Comparison of ENCODE assay signal across 8 cellular contexts in genomic region chr11:67301951-67302516, GRCh38. TPM values are rescaled to one million over a fixed set of nuclear protein-coding genes. Genes with fewer than 3 reads are reported as not detected.
DNase-seq lines count a peak whose midpoint lies in the region; ATAC-seq and TF ChIP-seq lines count a peak whose summit lies in the region.

No MANE protein-coding gene starts in this region.

- H3K4me2 ChIP-seq in mammary epithelial cell (ENCODE audit: insufficient read depth, low read depth, low read length) = no peak overlapping the region

- TF ChIP-seq EP300 in tibial nerve (IDR thresholded peaks at IDR 0.05) = no peak

- dilution Hi-C loops in mammary epithelial cell (cut with HindIII; ENCODE audit: low sequenced_read_pairs) = no loop called here

- H3K27me3 ChIP-seq in mammary epithelial cell (ENCODE audit: insufficient read depth, low read length) (no peaks in the 10 kb centered on the region), tibial nerve (no peaks in the 10 kb centered on the region)

- TF ChIP-seq POLR2A in tibial nerve (IDR thresholded peaks at IDR 0.05) = no peak

- peaks cover 10% of the 10 kb centered on the region for H3K36me3 ChIP-seq in mammary epithelial cell (ENCODE audit: insufficient read depth, low read length)
- peaks cover 0 to 55% (median 10%) of the 10 kb centered on the region in 3 donors for H3K36me3 ChIP-seq in tibial nerve

- intact Hi-C loops in mammary epithelial cell (cut with micrococcal nuclease) = no loop called here

- H2AFZ ChIP-seq in mammary epithelial cell (ENCODE audit: low read depth, low read length) = no peak overlapping the region

- CTCF ChIA-PET in mammary epithelial cell (lab: Charles Lee; ENCODE audit: low non-redundant PET) = interaction anchor here (0.7 kb wide), 1 partner anchor 9 kb away, joined by 4 read pairs; no protein-coding TSS in a partner anchor

- H3K4me1 ChIP-seq in mammary epithelial cell (ENCODE audit: insufficient read depth, low read length) (peaks cover 18% of the 10 kb centered on the region), tibial nerve (peaks cover 0 to 36% (median 21%) of the 10 kb centered on the region in 4 donors)

- H4K20me1 ChIP-seq in mammary epithelial cell (ENCODE audit: insufficient read depth, low read length) = no peaks in the 10 kb centered on the region

- peak; percentile 34 for DNase-seq in ELR (ENCODE audit: low read depth)
- peak; percentile 52 for DNase-seq in NCI-H2171 (lab: John Stamatoyannopoulos, UW)
- no peak for DNase-seq in mammary epithelial cell
- peak; percentile 89 for DNase-seq in kidney tubule cell (ENCODE audit: low spot score)
- no peak for DNase-seq in tibial nerve (ENCODE audit: low spot score in 2 of 2)
- no peak for DNase-seq in activated gamma-delta T cell treated with Interleukin-2 at 50 U/mL for 16 hours

- no peak overlapping the region for H3K9ac ChIP-seq in mammary epithelial cell (ENCODE audit: insufficient read depth, low read length)

- TSS peak; percentile 17 for BruUV-seq in mammary epithelial cell (replicated peaks; lab: Mats Ljungman, UMichigan)

- no peak for TF ChIP-seq CTCF in mammary epithelial cell (conservative IDR thresholded peaks at IDR 0.05 in 1 of 2, IDR thresholded peaks at IDR 0.05 in 1 of 2; ENCODE audit: extremely low read depth in 1 of 2, insufficient read depth in 1 of 2, low read depth in 1 of 2, low read length in 2 of 2)
- TF ChIP-seq CTCF in tibial nerve (IDR thresholded peaks at IDR 0.05) = no peak

- H3K27ac ChIP-seq in mammary epithelial cell (ENCODE audit: insufficient read depth, low read depth, low read length) (no peak overlapping the region), tibial nerve (peak overlapping the region in 3 of 4 donors; percentile 87 to 93 (median 88))

- H3K9me3 ChIP-seq in mammary epithelial cell (replicated peaks; ENCODE audit: insufficient read depth, low read length) (no peaks in the 10 kb centered on the region), tibial nerve (no peaks in the 10 kb centered on the region)

- 85% methylated on average over 8 of the region's 15 CpGs for WGBS in mammary epithelial cell (ENCODE audit: low coverage, missing lambda C conversion rate)
- WGBS in tibial nerve, 2 donors = 54 to 67% methylated on average over 15 of the region's 15 CpGs

- in situ Hi-C loops in mammary epithelial cell (cut with MboI; ENCODE audit: low sequenced_read_pairs in 2 of 2) = no loop called here

- peaks cover 34% of the 10 kb centered on the region for H3K79me2 ChIP-seq in mammary epithelial cell (ENCODE audit: insufficient read depth, low read length)

- H3K4me3 ChIP-seq in mammary epithelial cell (replicated peaks in 1 of 3; ENCODE audit: insufficient read depth in 1 of 3, low read depth in 2 of 3, low read length in 3 of 3) = no peak overlapping the region
- H3K4me3 ChIP-seq in tibial nerve = peak overlapping the region in 2 of 4 donors; percentile 89 to 96

- ATAC-seq in HG02852 (IDR thresholded peaks at IDR 0.05; ENCODE audit: unreplicated experiment) = no peak
- ATAC-seq in HG03108 (IDR thresholded peaks at IDR 0.05; ENCODE audit: unreplicated experiment) = no peak

RNA-seq across cellular contexts. Expression of gene SSH3, which starts 1.3 kb away (rescaled TPM):
- 10 to 100 TPM; 47.0 to 86.9 TPM for total RNA-seq in mammary epithelial cell
- 34.8 TPM for polyA plus RNA-seq in mammary epithelial cell
- 21.2 TPM for polyA minus RNA-seq in mammary epithelial cell
- total RNA-seq in tibial nerve = 10 to 100 TPM; 28.5 to 51.6 (median 43.1) TPM

RNA-seq across cellular contexts. Expression of gene ANKRD13D, which starts 12.9 kb away (rescaled TPM):
- 10 to 100 TPM; 25.7 to 56.7 TPM for total RNA-seq in mammary epithelial cell
- polyA plus RNA-seq in mammary epithelial cell = 29.0 TPM
- polyA minus RNA-seq in mammary epithelial cell = 34.7 TPM
- 100 to 1,000 TPM in 1 of 4 donors, 10 to 100 TPM in 3; 46.8 to 158 (median 69.5) TPM for total RNA-seq in tibial nerve

RNA-seq across cellular contexts. Expression of gene GRK2, which starts 35.8 kb away (rescaled TPM):
- total RNA-seq in mammary epithelial cell = 10 to 100 TPM; 31.7 to 55.4 TPM
- polyA plus RNA-seq in mammary epithelial cell = 37.8 TPM
- 81.3 TPM for polyA minus RNA-seq in mammary epithelial cell
- total RNA-seq in tibial nerve = 100 to 1,000 TPM in 1 of 4 donors, 10 to 100 TPM in 3; 46.0 to 134 (median 65.4) TPM

RNA-seq across cellular contexts. Expression of gene POLD4, which starts 51.3 kb away (rescaled TPM):
- total RNA-seq in mammary epithelial cell = 10 to 100 TPM; 39.2 to 75.2 TPM
- polyA plus RNA-seq in mammary epithelial cell = 86.3 TPM
- polyA minus RNA-seq in mammary epithelial cell = 5.9 TPM
- 100 to 1,000 TPM in 1 of 4 donors, 10 to 100 TPM in 3; 70.8 to 154 (median 88.5) TPM for total RNA-seq in tibial nerve

Comparison
In these comparisons a context has a peak if more than half of its experiments do, and no peak if none do; other contexts are left out.
1. DNase-seq: peak in ELR (single experiment), NCI-H2171 (single experiment) and kidney tubule cell (single experiment); none in mammary epithelial cell (single experiment), tibial nerve (0 of 2) and activated gamma-delta T cell treated with Interleukin-2 at 50 U/mL for 16 hours (single experiment).